In genomic region chr12:128365831-128366231, GRCh38 we compare ENCODE assay signal across 9 cellular contexts.
DNase-seq lines count a peak whose midpoint lies in the region; ATAC-seq and TF ChIP-seq lines count a peak whose summit lies in the region.
"Had no signal": no experiment of that assay in that cellular context is flagged by ENCODE, and none has a peak within 500 bp of the region (broad histone marks: within the 10 kb centered on the region; RNA-seq: fewer than 3 reads in every experiment).

No MANE protein-coding gene starts in this region.

- H3K14ac ChIP-seq in mesenchymal stem cell (ENCODE audit: low read length in 2 of 2) = no peak overlapping the region

- intact Hi-C loops in esophagus squamous epithelium (cut with DNase I) = no loop called here

- no peak overlapping the region for H3K4ac ChIP-seq in mesenchymal stem cell (ENCODE audit: low read depth in 1 of 2, low read length in 2 of 2)

- ATAC-seq in GM21576 (IDR thresholded peaks at IDR 0.05; ENCODE audit: unreplicated experiment) = no peak
- ATAC-seq in HG02763 (IDR thresholded peaks at IDR 0.05; ENCODE audit: unreplicated experiment) = no peak

- no peak for TF ChIP-seq POLR2A in esophagus squamous epithelium (IDR thresholded peaks at IDR 0.05)

- H3K4me1 ChIP-seq in esophagus squamous epithelium = peaks cover 0 to 11% (median 0%) of the 10 kb centered on the region in 3 donors
- peaks cover 4% of the 10 kb centered on the region for H3K4me1 ChIP-seq in mesenchymal stem cell (ENCODE audit: control insufficient read depth, insufficient read depth, low read depth, low read length)
- peaks cover 0 to 23% (median 19%) of the 10 kb centered on the region in 5 donors for H3K4me1 ChIP-seq in subcutaneous abdominal adipose tissue (ENCODE audit: control insufficient read depth in 5 of 5, insufficient read depth in 5 of 5, low read length in 5 of 5)

- no peak overlapping the region for H2AFZ ChIP-seq in mesenchymal stem cell (ENCODE audit: low read depth, low read length)

- no peak overlapping the region for H2BK120ac ChIP-seq in mesenchymal stem cell (ENCODE audit: low read depth, low read length)

- no peaks in the 10 kb centered on the region for H3K9me3 ChIP-seq in esophagus squamous epithelium
- H3K9me3 ChIP-seq in mesenchymal stem cell (ENCODE audit: control insufficient read depth, low read length) = no peaks in the 10 kb centered on the region
- no peaks in the 10 kb centered on the region for H3K9me3 ChIP-seq in subcutaneous abdominal adipose tissue (ENCODE audit: control insufficient read depth in 5 of 5, low read length in 5 of 5)

- no peak overlapping the region for H2BK15ac ChIP-seq in mesenchymal stem cell (ENCODE audit: low read depth, poor library complexity, severe bottlenecking)

- no peak overlapping the region for H2BK5ac ChIP-seq in mesenchymal stem cell (ENCODE audit: low read depth, low read length, poor library complexity, severe bottlenecking)

- TF ChIP-seq CTCF in esophagus squamous epithelium (IDR thresholded peaks at IDR 0.05) = no peak

- H4K8ac ChIP-seq in mesenchymal stem cell (ENCODE audit: low read length) = no peak overlapping the region

- H3K36me3 ChIP-seq in esophagus squamous epithelium = no peaks in the 10 kb centered on the region
- H3K36me3 ChIP-seq in mesenchymal stem cell (ENCODE audit: control insufficient read depth in 1 of 2, insufficient read depth in 2 of 2, low read depth in 1 of 2, low read length in 2 of 2) = no peaks in the 10 kb centered on the region
- peaks cover 0 to under 1% (median 0%) of the 10 kb centered on the region in 5 donors for H3K36me3 ChIP-seq in subcutaneous abdominal adipose tissue (ENCODE audit: control insufficient read depth in 5 of 5, insufficient read depth in 5 of 5, low read length in 5 of 5)

- peak overlapping the region; percentile 55 for H3K4me2 ChIP-seq in mesenchymal stem cell (ENCODE audit: low read length, poor library complexity, severe bottlenecking)

- H3K4me3 ChIP-seq in esophagus squamous epithelium = peak overlapping the region in 3 of 4 donors; percentile 19 to 58 (median 27)
- H3K4me3 ChIP-seq in mesenchymal stem cell (ENCODE audit: insufficient read depth in 1 of 2, low read depth in 1 of 2, low read length in 2 of 2) = peak overlapping the region in 1 of 2 experiments; percentile 72
- peak overlapping the region; percentile 45 to 72 (median 57) for H3K4me3 ChIP-seq in subcutaneous abdominal adipose tissue (ENCODE audit: low read depth in 1 of 5, low read length in 5 of 5)

- no peak overlapping the region for H2BK12ac ChIP-seq in mesenchymal stem cell (ENCODE audit: low read length in 2 of 2)

- no peak overlapping the region for H2AK5ac ChIP-seq in mesenchymal stem cell (ENCODE audit: low read length, severe bottlenecking)

- peak; percentile 88 for DNase-seq in NCI-H69 (lab: John Stamatoyannopoulos, UW)
- DNase-seq in esophagus squamous epithelium (lab: John Stamatoyannopoulos, UW) = no peak
- DNase-seq in mesenchymal stem cell = no peak
- no peak for DNase-seq in COLO829 (ENCODE audit: low spot score)
- no peak for DNase-seq in ACHN
- DNase-seq: EL had no signal

- 1 to 5% methylated on average over 16 to 18 of the region's 23 CpGs for WGBS in esophagus squamous epithelium, 2 donors
- WGBS in mesenchymal stem cell = 6% methylated on average over 23 of the region's 23 CpGs

- H3K79me1 ChIP-seq in mesenchymal stem cell (replicated peaks; ENCODE audit: low read length, poor library complexity, severe bottlenecking) = no peaks in the 10 kb centered on the region

- H3K27me3 ChIP-seq in esophagus squamous epithelium (peaks cover 0 to 14% (median 0%) of the 10 kb centered on the region in 4 donors), mesenchymal stem cell (ENCODE audit: control insufficient read depth in 1 of 2, insufficient read depth in 1 of 2, low read length in 2 of 2) (peaks cover 18% of the 10 kb centered on the region in 2 experiments), subcutaneous abdominal adipose tissue (ENCODE audit: control insufficient read depth in 5 of 5, insufficient read depth in 4 of 5, low read length in 5 of 5) (peaks cover 0 to 4% (median 0%) of the 10 kb centered on the region in 5 donors)

- H3K9ac ChIP-seq in mesenchymal stem cell (ENCODE audit: low read length) (peak overlapping the region; percentile 64), subcutaneous abdominal adipose tissue (ENCODE audit: low read length in 5 of 5) (peak overlapping the region in 3 of 5 donors; percentile 17 to 42 (median 35))

- H3K27ac ChIP-seq in esophagus squamous epithelium (peak overlapping the region in 1 of 4 donors; percentile 48), mesenchymal stem cell (ENCODE audit: low read length, poor library complexity, severe bottlenecking) (no peak overlapping the region), subcutaneous abdominal adipose tissue (ENCODE audit: low read depth, low read length) (no peak overlapping the region)

- H3K23ac ChIP-seq in mesenchymal stem cell (ENCODE audit: low read length in 2 of 2) = no peak overlapping the region

- in situ Hi-C loops in ACHN (cut with HindIII; ENCODE audit: low pct_ligation_motif_present, low pct_unique_long_range_greater_than_20kb, low sequenced_read_pairs) = no loop called here

- no peak overlapping the region for H4K91ac ChIP-seq in mesenchymal stem cell (ENCODE audit: low read length)

- H3K18ac ChIP-seq in mesenchymal stem cell (ENCODE audit: low read depth in 1 of 2, low read length in 2 of 2) = no peak overlapping the region
